8 cellular contexts compared by ENCODE assay signal in genomic region chr2:173076557-173077345, GRCh38. TPM values are rescaled to one million over a fixed set of nuclear protein-coding genes. Genes with fewer than 3 reads are reported as not detected.
DNase-seq lines count a peak whose midpoint lies in the region; ATAC-seq and TF ChIP-seq lines count a peak whose summit lies in the region.

No MANE protein-coding gene starts in this region.

- POLR2A ChIA-PET in SK-N-SH (lab: Yijun Ruan, JAX), result no interaction called here

- ATAC-seq in GM19397 (IDR thresholded peaks at IDR 0.05; ENCODE audit: unreplicated experiment) (peak; percentile 33), HG03460 (IDR thresholded peaks at IDR 0.05; ENCODE audit: unreplicated experiment) (peak; percentile 32), right lobe of liver (peak; percentile 48 to 64 (median 56))

- H3K27ac ChIP-seq in SK-N-SH (ENCODE audit: low read depth in 2 of 2, low read length in 1 of 2) (peak overlapping the region; percentile 85 to 88), colonic mucosa (peak overlapping the region; percentile 85), right lobe of liver (peak overlapping the region; percentile 99 to 100 (median 99)), subcutaneous abdominal adipose tissue (ENCODE audit: low read depth, low read length) (peak overlapping the region; percentile 96)

- WGBS in SK-N-SH (ENCODE audit: low lambda C conversion rate), result 2% methylated on average over 25 of the region's 27 CpGs
- WGBS in right lobe of liver (ENCODE audit: insufficient coverage, low coverage, low lambda C conversion rate, missing lambda C conversion rate), result under 1% methylated on average over 26 of the region's 27 CpGs

- no peak for TF ChIP-seq RAD21 in SK-N-SH (IDR thresholded peaks at IDR 0.05; ENCODE audit: low read length)

- H3K36me3 ChIP-seq in SK-N-SH (replicated peaks in 1 of 2; ENCODE audit: control insufficient read depth in 1 of 2, insufficient read depth in 2 of 2, low read length in 1 of 2) (no peaks in the 10 kb centered on the region), colonic mucosa (no peaks in the 10 kb centered on the region), right lobe of liver (no peaks in the 10 kb centered on the region), subcutaneous abdominal adipose tissue (ENCODE audit: control insufficient read depth in 5 of 5, insufficient read depth in 5 of 5, low read length in 5 of 5) (no peaks in the 10 kb centered on the region)

- H3K9ac ChIP-seq in SK-N-SH (peak overlapping the region; percentile 92), colonic mucosa (ENCODE audit: low read depth in 2 of 2, low read length in 2 of 2) (peak overlapping the region; percentile 74 to 82), subcutaneous abdominal adipose tissue (ENCODE audit: low read length in 5 of 5) (peak overlapping the region; percentile 87 to 97 (median 89))

- H3K4me1 ChIP-seq in SK-N-SH (ENCODE audit: control insufficient read depth in 1 of 2, insufficient read depth in 2 of 2, low read depth in 1 of 2, low read length in 1 of 2), result peaks cover 3 to 4% of the 10 kb centered on the region in 2 experiments; a peak in 3 of 4 replicates
- H3K4me1 ChIP-seq in colonic mucosa, result no peaks in the 10 kb centered on the region
- peaks cover 0 to 9% (median 0%) of the 10 kb centered on the region in 4 donors for H3K4me1 ChIP-seq in right lobe of liver
- H3K4me1 ChIP-seq in subcutaneous abdominal adipose tissue (ENCODE audit: control insufficient read depth in 5 of 5, insufficient read depth in 5 of 5, low read length in 5 of 5), result peaks cover 2 to 36% (median 30%) of the 10 kb centered on the region in 5 donors

- CTCF ChIA-PET in SK-N-SH (lab: Yijun Ruan, JAX), result interaction anchor here (1.5 to 1.8 kb wide), 2 partner anchors 49 to 133 kb away, joined by 5 to 7 read pairs; no protein-coding TSS in a partner anchor

- H3K9me2 ChIP-seq in SK-N-SH, result no peaks in the 10 kb centered on the region

- H3K4me2 ChIP-seq in SK-N-SH, result peak overlapping the region; percentile 88

- peak; percentile 62 for DNase-seq in D341Med (ENCODE audit: low spot score)
- peak; percentile 72 for DNase-seq in SK-N-SH
- peak; percentile 49 for DNase-seq in colonic mucosa
- peak; percentile 60 to 69 (median 63) for DNase-seq in right lobe of liver
- DNase-seq in hepatic stellate cell (ENCODE audit: low spot score), result no peak

- peaks cover 13% of the 10 kb centered on the region for H3F3A ChIP-seq in SK-N-SH (replicated peaks; ENCODE audit: insufficient read depth)

- intact Hi-C loops in colonic mucosa (cut with DNase I), result no loop called here
- intact Hi-C loops in right lobe of liver (cut with DNase I), result no loop called here

- H4K20me1 ChIP-seq in SK-N-SH (ENCODE audit: insufficient read depth), result no peaks in the 10 kb centered on the region

- peak overlapping the region; percentile 74 for H2AFZ ChIP-seq in SK-N-SH (ENCODE audit: low read depth)

- no peak for TF ChIP-seq EP300 in SK-N-SH (IDR thresholded peaks at IDR 0.05; ENCODE audit: borderline replicate concordance in 1 of 2, low read depth in 1 of 2, low read length in 1 of 2)

- H3K27me3 ChIP-seq in SK-N-SH (ENCODE audit: insufficient read depth), result no peaks in the 10 kb centered on the region
- no peaks in the 10 kb centered on the region for H3K27me3 ChIP-seq in colonic mucosa
- H3K27me3 ChIP-seq in right lobe of liver, result no peaks in the 10 kb centered on the region
- no peaks in the 10 kb centered on the region for H3K27me3 ChIP-seq in subcutaneous abdominal adipose tissue (ENCODE audit: control insufficient read depth in 5 of 5, insufficient read depth in 4 of 5, low read length in 5 of 5)

- H3K9me3 ChIP-seq in SK-N-SH (no peaks in the 10 kb centered on the region), colonic mucosa (no peaks in the 10 kb centered on the region), right lobe of liver (no peaks in the 10 kb centered on the region), subcutaneous abdominal adipose tissue (ENCODE audit: control insufficient read depth in 5 of 5, low read length in 5 of 5) (no peaks in the 10 kb centered on the region)

- TF ChIP-seq CTCF in SK-N-SH (IDR thresholded peaks at IDR 0.05) (no peak), colonic mucosa (IDR thresholded peaks at IDR 0.05) (no peak), right lobe of liver (IDR thresholded peaks at IDR 0.05) (no peak)

- no peak for TF ChIP-seq POLR2A in right lobe of liver (IDR thresholded peaks at IDR 0.05)

- peaks cover 54% of the 10 kb centered on the region for H3K79me2 ChIP-seq in SK-N-SH (ENCODE audit: insufficient read depth)

- H3K4me3 ChIP-seq in SK-N-SH (ENCODE audit: low read depth in 2 of 2, low read length in 1 of 2), result peak overlapping the region; percentile 85
- peak overlapping the region; percentile 59 for H3K4me3 ChIP-seq in colonic mucosa
- peak overlapping the region; percentile 68 to 75 (median 72) for H3K4me3 ChIP-seq in right lobe of liver
- peak overlapping the region; percentile 80 to 92 (median 89) for H3K4me3 ChIP-seq in subcutaneous abdominal adipose tissue (ENCODE audit: low read depth in 1 of 5, low read length in 5 of 5)

TF ChIP-seq in SK-N-SH, 30 proteins besides CTCF, POLR2A, EP300 and RAD21:
- peak; percentile 46 for TF ChIP-seq MAX (IDR thresholded peaks at IDR 0.05; ENCODE audit: low read depth)
- TF ChIP-seq IRF3 (IDR thresholded peaks at IDR 0.05; ENCODE audit: low read depth, low read length), result no peak

RNA-seq across cellular contexts. Expression of gene MAP3K20, which starts 1.1 kb away (rescaled TPM):
- 8.5 and 12.2 TPM in 2 replicates for polyA plus RNA-seq in SK-N-SH (2012; rRNA removed)
- polyA plus RNA-seq in SK-N-SH (2012; cell fraction: cytosol; rRNA removed), result 14.8 and 15.1 TPM in 2 replicates
- polyA plus RNA-seq in SK-N-SH (2012; cell fraction: nucleus; rRNA removed), result 3.6 and 7.8 TPM in 2 replicates
- total RNA-seq in colonic mucosa (10 to 100 TPM; 22.6 to 38.9 TPM), right lobe of liver (10 to 100 TPM; 16.0 to 36.8 (median 22.0) TPM)
